8 cellular contexts compared by ENCODE assay signal in the genomic region with DNA sequence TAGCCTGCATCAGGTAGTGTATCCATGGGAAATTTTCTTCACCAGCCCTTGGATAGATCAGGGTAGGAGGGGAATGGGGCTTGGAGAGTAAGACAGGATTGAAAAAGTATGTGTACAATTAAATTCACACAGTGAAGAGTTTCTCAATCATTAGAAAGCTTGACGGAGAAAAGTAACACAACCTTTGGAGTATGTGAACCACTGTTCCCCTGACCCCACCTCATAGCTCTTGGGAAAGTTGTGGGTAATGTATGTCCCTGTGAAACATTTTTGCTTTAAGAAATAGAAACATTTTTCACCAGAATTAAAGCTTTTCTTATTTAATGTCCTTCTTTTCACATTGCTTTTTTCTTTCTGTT. TPM values are rescaled to one million over a fixed set of nuclear protein-coding genes. Genes with fewer than 3 reads are reported as not detected.
DNase-seq lines count a peak whose midpoint lies in the region; ATAC-seq, FAIRE-seq and TF ChIP-seq lines count a peak whose summit lies in the region.

No MANE protein-coding gene starts in this region.

- no peak for TF ChIP-seq EP300 in A549 (IDR thresholded peaks at IDR 0.05)

- peaks cover 0 to 3% (median 0%) of the 10 kb centered on the region in 3 donors for H3K27me3 Mint-ChIP-seq in immature natural killer cell (ENCODE audit: low read depth in 3 of 3)

- 84% methylated on average over 1 of the region's 1 CpG for WGBS in A549 (ENCODE audit: missing lambda C conversion rate)

- DNase-seq in A549 (ENCODE audit: low read depth in 1 of 2, low spot score in 1 of 2) (no peak), immature natural killer cell (no peak), vagina (ENCODE audit: extremely low spot score in 2 of 2) (no peak), activated gamma-delta T cell (lab: John Stamatoyannopoulos, UW) (no peak), anterior cingulate cortex (lab: John Stamatoyannopoulos, UW) (no peak), HuH-7 (ENCODE audit: low spot score) (no peak)

- H4K20me1 ChIP-seq in Loucy (ENCODE audit: insufficient read depth, low read length, poor library complexity, severe bottlenecking) = no peaks in the 10 kb centered on the region

- no peaks in the 10 kb centered on the region for H3K4me1 ChIP-seq in A549
- H3K4me1 ChIP-seq in Loucy (ENCODE audit: insufficient read depth, low read length, poor library complexity, severe bottlenecking) = peaks cover 19% of the 10 kb centered on the region
- H3K4me1 ChIP-seq in vagina = peaks cover 18% of the 10 kb centered on the region

- peak overlapping the region; percentile 92 to 99 (median 98) for H3K4me3 Mint-ChIP-seq in immature natural killer cell

- no peaks in the 10 kb centered on the region for H3K79me2 ChIP-seq in Loucy (ENCODE audit: insufficient read depth, low read length)

- no peak for FAIRE-seq in A549 (lab: Jason Lieb, UNC)

- H3K9me3 Mint-ChIP-seq in immature natural killer cell = no peaks in the 10 kb centered on the region

- no peaks in the 10 kb centered on the region for H3K9me2 ChIP-seq in Loucy (replicated peaks; ENCODE audit: low read depth, low read length)

- H3K9me3 ChIP-seq in A549 = no peaks in the 10 kb centered on the region; the same call in 2 of the 3 replicates
- H3K9me3 ChIP-seq in Loucy (ENCODE audit: insufficient read depth, low read depth, low read length) = no peaks in the 10 kb centered on the region
- no peaks in the 10 kb centered on the region for H3K9me3 ChIP-seq in vagina

- TF ChIP-seq CTCF in A549 (IDR thresholded peaks at IDR 0.05) = no peak
- no peak for TF ChIP-seq CTCF in Loucy (conservative IDR thresholded peaks at IDR 0.05; ENCODE audit: low read length)
- TF ChIP-seq CTCF in vagina (IDR thresholded peaks at IDR 0.05) = no peak

- TF ChIP-seq RAD21 in A549 (conservative IDR thresholded peaks at IDR 0.05 in 1 of 2, IDR thresholded peaks at IDR 0.05 in 1 of 2) = no peak

- no peak overlapping the region for H3K27ac ChIP-seq in A549
- peak overlapping the region; percentile 75 for H3K27ac ChIP-seq in vagina

- CTCF ChIA-PET in A549 (lab: Yijun Ruan, JAX) = no interaction called here

- H3K4me2 ChIP-seq in A549 (peak overlapping the region; percentile 10; the same call in 1 of the 3 replicates), Loucy (ENCODE audit: low read depth, low read length, poor library complexity, severe bottlenecking) (peak overlapping the region; percentile 61)

- H2AFZ ChIP-seq in Loucy (ENCODE audit: low read length) = peak overlapping the region; percentile 64

- H3F3A ChIP-seq in Loucy (ENCODE audit: low read depth) = no peaks in the 10 kb centered on the region

- POLR2A ChIA-PET in A549 (lab: Yijun Ruan, JAX) = no interaction called here

- H3K27me3 ChIP-seq in Loucy (ENCODE audit: insufficient read depth, low read length, poor library complexity, severe bottlenecking) (no peaks in the 10 kb centered on the region), vagina (no peaks in the 10 kb centered on the region)

- H3K4me3 ChIP-seq in A549 = no peak overlapping the region
- H3K4me3 ChIP-seq in Loucy (ENCODE audit: low read length, poor library complexity, severe bottlenecking) = peak overlapping the region; percentile 52
- peak overlapping the region; percentile 35 to 37 for H3K4me3 ChIP-seq in vagina

- no peak for TF ChIP-seq POLR2A in A549 (IDR thresholded peaks at IDR 0.05; ENCODE audit: low read length)
- no peak for TF ChIP-seq POLR2A in vagina (IDR thresholded peaks at IDR 0.05)

- H3K9ac ChIP-seq in Loucy (ENCODE audit: low read depth, low read length, poor library complexity, severe bottlenecking) = peak overlapping the region; percentile 53

- H3K4me1 Mint-ChIP-seq in immature natural killer cell = peaks cover 55 to 63% of the 10 kb centered on the region in 2 donors

- ATAC-seq in A549 (no peak), GM19397 (IDR thresholded peaks at IDR 0.05; ENCODE audit: unreplicated experiment) (peak; percentile 33)

- intact Hi-C loops in vagina (cut with DNase I) = no loop called here

- H3K36me3 Mint-ChIP-seq in immature natural killer cell = peaks cover 18 to 50% (median 42%) of the 10 kb centered on the region in 3 donors

- no peaks in the 10 kb centered on the region for H3K36me3 ChIP-seq in Loucy (ENCODE audit: insufficient read depth, low read length)
- H3K36me3 ChIP-seq in vagina = peaks cover 0 to 8% of the 10 kb centered on the region in 2 donors

- peak overlapping the region; percentile 91 to 98 (median 94) for H3K27ac Mint-ChIP-seq in immature natural killer cell

TF ChIP-seq in A549, 52 proteins besides CTCF, POLR2A, EP300 and RAD21:
- no peak for TF ChIP-seq NFE2L2 (conservative IDR thresholded peaks at IDR 0.05; ENCODE audit: low read length)
- no peak for TF ChIP-seq SMC3 (IDR thresholded peaks at IDR 0.05)
- no peak for TF ChIP-seq FOSB (CRISPR knock-in tag; IDR thresholded peaks at IDR 0.05)
- TF ChIP-seq CBX8 (IDR thresholded peaks at IDR 0.05) = no peak

RNA-seq across cellular contexts. Expression of a gene that starts 0.3 kb away (rescaled TPM):
- polyA plus RNA-seq in A549 (2011; rRNA removed) (0.06 and 0.07 TPM in 2 replicates), A549 (2017; fragmentation: RNase III; extraction: RNeasy Plus Mini Kit Qiagen cat#74134 plus additional on column Dnase treatment) (0.15 to 0.51 TPM (median 0.34 TPM) in 3 replicates), immature natural killer cell (100 to 1,000 TPM; 107 to 166 (median 115) TPM)
- polyA plus RNA-seq in A549 (2012; cell fraction: cytosol; rRNA removed) = not detected in 2 replicates
- not detected in 2 replicates for polyA plus RNA-seq in A549 (2012; cell fraction: nucleus; rRNA removed)
- not detected in 2 replicates for polyA minus RNA-seq in A549 (2011; rRNA and poly(A)+ RNA removed)
- 23.3 TPM for total RNA-seq in vagina

RNA-seq across cellular contexts. Expression of a gene that starts 9.9 kb away (rescaled TPM):
- polyA plus RNA-seq in A549 (2011; rRNA removed) (not detected in 2 replicates), A549 (2017; fragmentation: RNase III; extraction: RNeasy Plus Mini Kit Qiagen cat#74134 plus additional on column Dnase treatment) (not detected in 3 replicates), immature natural killer cell (100 to 1,000 TPM; 297 to 386 (median 368) TPM)
- polyA plus RNA-seq in A549 (2012; cell fraction: cytosol; rRNA removed) = not detected in 2 replicates
- polyA plus RNA-seq in A549 (2012; cell fraction: nucleus; rRNA removed) = not detected in 2 replicates
- polyA minus RNA-seq in A549 (2011; rRNA and poly(A)+ RNA removed) = not detected in 2 replicates
- total RNA-seq in vagina = 26.8 TPM

RNA-seq across cellular contexts. Expression of a gene that starts 12.3 kb away (rescaled TPM):
- polyA plus RNA-seq in A549 (2011; rRNA removed) (not detected in 2 replicates), A549 (2017; fragmentation: RNase III; extraction: RNeasy Plus Mini Kit Qiagen cat#74134 plus additional on column Dnase treatment) (not detected in 3 replicates), immature natural killer cell (not detected)
- polyA plus RNA-seq in A549 (2012; cell fraction: cytosol; rRNA removed) = not detected in 2 replicates
- polyA plus RNA-seq in A549 (2012; cell fraction: nucleus; rRNA removed) = not detected in 2 replicates
- not detected in 2 replicates for polyA minus RNA-seq in A549 (2011; rRNA and poly(A)+ RNA removed)
- not detected for total RNA-seq in vagina

Comparison
In these comparisons a context has a peak if more than half of its experiments do, and no peak if none do; other contexts are left out.
1. RNA of a gene that starts 0.3 kb away (polyA plus RNA-seq): 107 to 166 TPM in immature natural killer cell; 0.06 to 0.51 TPM in A549; every median in the first group is over 10 times any median in the second.
2. RNA of a gene that starts 9.9 kb away (polyA plus RNA-seq): 297 to 386 TPM in immature natural killer cell; not detected in A549; every median in the first group is over 100 times any median in the second.